28 cellular contexts compared by ENCODE assay signal in genomic region chr12:58776144-58776543, GRCh38.
"Had no signal": no experiment of that assay in that cellular context is flagged by ENCODE, and none has a peak within 500 bp of the region (broad histone marks: within the 10 kb centered on the region; RNA-seq: fewer than 3 reads in every experiment).

No MANE protein-coding gene starts in this region.

- H3K9me3 Mint-ChIP-seq: activated T-helper 17 cell treated with anti-CD3 and anti-CD28 coated beads, Interleukin-2, amount 50 U/mL, for 72 hours; central memory CD8-positive, alpha-beta T cell had no signal

- H3K27ac Mint-ChIP-seq: activated B cell treated with CpG ODN at 0.5 μM for 24 hours; activated CD8-positive, alpha-beta T cell treated with anti-CD3 and anti-CD28 coated beads for 36 hours; activated naive CD8-positive, alpha-beta T cell; activated T-helper 17 cell treated with anti-CD3 and anti-CD28 coated beads, Interleukin-2, amount 50 U/mL, for 72 hours; effector memory CD8-positive, alpha-beta T cell had no signal

- H3K4me1 ChIP-seq: foreskin keratinocyte, gastrocnemius medialis had no signal

- DNase-seq: activated B cell treated with CpG ODN at 0.5 μM for 24 hours; activated CD4-positive, alpha-beta T cell treated with anti-CD3 and anti-CD28 coated beads for 48 hours; activated CD4-positive, alpha-beta T cell treated with anti-CD3 and anti-CD28 coated beads, Interleukin-2, amount 50 U/mL, for 1 hour; activated CD4-positive, alpha-beta T cell treated with anti-CD3 and anti-CD28 coated beads, Interleukin-2, amount 50 U/mL, for 48 hours; activated CD8-positive, alpha-beta memory T cell treated with anti-CD3 and anti-CD28 coated beads for 24 hours; activated CD8-positive, alpha-beta T cell treated with anti-CD3 and anti-CD28 coated beads for 36 hours; activated effector memory CD4-positive, alpha-beta T cell treated with Interleukin-2 at 50 U/mL for 16 hours; activated gamma-delta T cell treated with Interleukin-2 at 50 U/mL for 16 hours; activated naive CD4-positive, alpha-beta T cell treated with anti-CD3 and anti-CD28 coated beads, Interleukin-2, amount 50 U/mL, for 16 hours; activated naive CD4-positive, alpha-beta T cell treated with Interleukin-2 at 50 U/mL for 16 hours; activated T-cell treated with anti-CD3 and anti-CD28 coated beads, Interleukin-2, amount 50 U/mL, for 4 hours; amniotic stem cell; anterior cingulate cortex; brain microvascular endothelial cell; cortex of kidney; dermis blood vessel endothelial cell; effector CD4-positive, alpha-beta T cell; effector memory CD8-positive, alpha-beta T cell; foreskin keratinocyte; gastrocnemius medialis; glutamatergic neuron; T-helper 2 cell; WERI-Rb-1 had no signal

- H3K36me3 Mint-ChIP-seq: activated naive CD8-positive, alpha-beta T cell had no signal

- H3K4me3 Mint-ChIP-seq: activated B cell treated with CpG ODN at 0.5 μM for 24 hours; activated CD8-positive, alpha-beta T cell treated with anti-CD3 and anti-CD28 coated beads for 36 hours; activated naive CD8-positive, alpha-beta T cell; activated T-cell treated with anti-CD3 and anti-CD28 coated beads, Interleukin-2, amount 50 U/mL, for 4 hours; activated T-helper 17 cell treated with anti-CD3 and anti-CD28 coated beads, Interleukin-2, amount 50 U/mL, for 72 hours; central memory CD8-positive, alpha-beta T cell; effector memory CD8-positive, alpha-beta T cell had no signal

- H3K4me3 ChIP-seq: gastrocnemius medialis had no signal

- ATAC-seq: activated CD4-positive, CD25-positive, alpha-beta regulatory T cell treated with anti-CD3 and anti-CD28 coated beads, Interleukin-2, amount 50 U/mL, for 24 hours; activated CD8-positive, alpha-beta T cell treated with anti-CD3 and anti-CD28 coated beads for 36 hours; activated T-cell treated with anti-CD3 and anti-CD28 coated beads, Interleukin-2, amount 50 U/mL, for 4 hours; activated T-helper 17 cell treated with anti-CD3 and anti-CD28 coated beads, Interleukin-2, amount 50 U/mL, for 72 hours; effector memory CD8-positive, alpha-beta T cell; foreskin keratinocyte; gastrocnemius medialis had no signal

- H3K36me3 ChIP-seq: brain microvascular endothelial cell, gastrocnemius medialis, WERI-Rb-1 had no signal

- H3K27me3 Mint-ChIP-seq: activated B cell treated with CpG ODN at 0.5 μM for 24 hours; activated CD8-positive, alpha-beta T cell treated with anti-CD3 and anti-CD28 coated beads for 36 hours; activated naive CD8-positive, alpha-beta T cell; activated T-helper 17 cell treated with anti-CD3 and anti-CD28 coated beads, Interleukin-2, amount 50 U/mL, for 72 hours; central memory CD8-positive, alpha-beta T cell; effector memory CD8-positive, alpha-beta T cell had no signal

- H3K4me1 Mint-ChIP-seq: activated B cell treated with CpG ODN at 0.5 μM for 24 hours; activated T-helper 17 cell treated with anti-CD3 and anti-CD28 coated beads, Interleukin-2, amount 50 U/mL, for 72 hours; central memory CD8-positive, alpha-beta T cell had no signal

- H3K27me3 ChIP-seq: brain microvascular endothelial cell, foreskin keratinocyte, gastrocnemius medialis had no signal

- H3K9me3 ChIP-seq: gastrocnemius medialis had no signal

- H3K27ac ChIP-seq: brain microvascular endothelial cell, epithelial cell of prostate, foreskin keratinocyte, gastrocnemius medialis, WERI-Rb-1 had no signal
